In genomic region chrX:111445485-111445884, GRCh38 we compare ENCODE assay signal across 8 cellular contexts. TPM values are rescaled to one million over a fixed set of nuclear protein-coding genes. Genes with fewer than 3 reads are reported as not detected.
A peak's percentile ranks its signal among the peaks of the same experiment; 100 is the strongest.
DNase-seq lines count a peak whose midpoint lies in the region; ATAC-seq and TF ChIP-seq lines count a peak whose summit lies in the region.

No MANE protein-coding gene starts in this region.

- no peaks in the 10 kb centered on the region for H3F3A ChIP-seq in PC-9 (ENCODE audit: insufficient read depth, low read depth)

- H3K27ac Mint-ChIP-seq in progenitor cell of endocrine pancreas, result no peak overlapping the region

- no peak overlapping the region for H2AFZ ChIP-seq in PC-9

- no peaks in the 10 kb centered on the region for H4K20me1 ChIP-seq in PC-9 (ENCODE audit: insufficient read depth)

- no peak overlapping the region for H3K4me2 ChIP-seq in PC-9

- no peaks in the 10 kb centered on the region; the same call in 1 of the 2 replicates for H3K9me2 ChIP-seq in PC-9 (ENCODE audit: insufficient read depth)

- POLR2A ChIA-PET in PC-9 (lab: Charles Lee; ENCODE audit: unreplicated experiment), result no interaction called here

- no peaks in the 10 kb centered on the region for H3K79me2 ChIP-seq in PC-9 (ENCODE audit: low read depth)

- H3K4me1 ChIP-seq in PC-9 (replicated peaks; ENCODE audit: insufficient read depth) (no peaks in the 10 kb centered on the region), ovary (ENCODE audit: insufficient read depth) (no peaks in the 10 kb centered on the region)

- peak; percentile 41 for ATAC-seq in esophagus mucosa

- TF ChIP-seq POLR2A in ovary (IDR thresholded peaks at IDR 0.05), result no peak

- H3K36me3 ChIP-seq in PC-9 (ENCODE audit: low read depth), result no peaks in the 10 kb centered on the region
- H3K36me3 ChIP-seq in ovary, result no peaks in the 10 kb centered on the region

- peak; percentile 3 for DNase-seq in AG09309 (ENCODE audit: low read depth)
- peak; percentile 23 for DNase-seq in GM13977 (ENCODE audit: low spot score)
- DNase-seq in Jurkat, Clone E6-1 (ENCODE audit: low read depth, low spot score), result peak; percentile 27
- no peak for DNase-seq in PC-9
- no peak for DNase-seq in progenitor cell of endocrine pancreas (ENCODE audit: low spot score, unreplicated experiment)
- no peak for DNase-seq in activated naive CD4-positive, alpha-beta T cell treated with Interleukin-2 at 50 U/mL for 16 hours
- no peak for DNase-seq in ovary

- H3K9me3 Mint-ChIP-seq in progenitor cell of endocrine pancreas (ENCODE audit: low read depth), result no peaks in the 10 kb centered on the region

- TF ChIP-seq EP300 in ovary (IDR thresholded peaks at IDR 0.05), result no peak

- H3K36me3 Mint-ChIP-seq in progenitor cell of endocrine pancreas (ENCODE audit: insufficient read depth), result no peaks in the 10 kb centered on the region

- BruUV-seq in PC-9 (replicated peaks; lab: Mats Ljungman, UMichigan), result no TSS peak

- no peaks in the 10 kb centered on the region for H3K27me3 Mint-ChIP-seq in progenitor cell of endocrine pancreas

- peak; percentile 56 for TF ChIP-seq CTCF in AG09309 (IDR thresholded peaks at IDR 0.05; ENCODE audit: control insufficient read depth, insufficient read depth, low read depth, low read length, missing control alignments)
- TF ChIP-seq CTCF in GM13977 (IDR thresholded peaks at IDR 0.05; ENCODE audit: extremely low read depth, insufficient read depth, missing control alignments), result peak; percentile 61
- peak; percentile 65 for TF ChIP-seq CTCF in PC-9 (conservative IDR thresholded peaks at IDR 0.05)
- peak; percentile 79 for TF ChIP-seq CTCF in progenitor cell of endocrine pancreas (IDR thresholded peaks at IDR 0.05; ENCODE audit: unreplicated experiment)
- TF ChIP-seq CTCF in ovary (IDR thresholded peaks at IDR 0.05), result no peak

- no peak overlapping the region for H3K4me3 ChIP-seq in AG09309 (ENCODE audit: control insufficient read depth, low read depth, low read length)
- no peak overlapping the region for H3K4me3 ChIP-seq in Jurkat, Clone E6-1 (ENCODE audit: low read length)
- H3K4me3 ChIP-seq in PC-9, result no peak overlapping the region
- no peak overlapping the region for H3K4me3 ChIP-seq in ovary

- H3K4me1 Mint-ChIP-seq in progenitor cell of endocrine pancreas (ENCODE audit: low read depth), result peaks cover 16% of the 10 kb centered on the region

- H3K4me3 Mint-ChIP-seq in progenitor cell of endocrine pancreas (ENCODE audit: low read depth), result no peak overlapping the region

- H3K9me3 ChIP-seq in PC-9 (ENCODE audit: insufficient read depth, low read depth) (no peaks in the 10 kb centered on the region), ovary (no peaks in the 10 kb centered on the region)

- in situ Hi-C loops in GM13977 (cut with MboI; ENCODE audit: low pct_unique_long_range_greater_than_20kb, low sequenced_read_pairs, unreplicated experiment), result no loop called here

- 12 to 27% (median 15%) methylated on average over 3 of the region's 3 CpGs for WGBS in ovary, 3 donors

- H3K27ac ChIP-seq in PC-9, result no peak overlapping the region
- H3K27ac ChIP-seq in ovary, result no peak overlapping the region

- intact Hi-C loops in PC-9 (cut with micrococcal nuclease; ENCODE audit: unreplicated experiment), result loop anchor here (5.0 to 10.0 kb wide), 2 partner anchors 593 to 991 kb away; no protein-coding TSS in a partner anchor
- intact Hi-C loops in ovary (cut with DNase I), result no loop called here

- H3K27me3 ChIP-seq in PC-9 (ENCODE audit: insufficient read depth, low read depth) (no peaks in the 10 kb centered on the region), ovary (no peaks in the 10 kb centered on the region)

- CTCF ChIA-PET in PC-9 (lab: Charles Lee), result no interaction called here

RNA-seq across cellular contexts. Expression of gene DCX, which starts 33.5 kb away (rescaled TPM):
- not detected for polyA plus RNA-seq in Jurkat, Clone E6-1 (2012; ENCODE audit: insufficient read depth, insufficient read length)
- total RNA-seq in PC-9 (2021) (not detected in 2 replicates), esophagus mucosa (0.04 TPM), progenitor cell of endocrine pancreas (145 and 171 TPM in 2 replicates), ovary (under 1 TPM in 4 of 7 donors, not detected in 3; 0.02 to 0.22 (median 0.09) TPM)
- under 1 TPM; 0.04 to 0.13 TPM for polyA plus RNA-seq in ovary

Comparison
In these comparisons a context has a peak if more than half of its experiments do, and no peak if none do; other contexts are left out.
1. DNase-seq: peak in AG09309 (single experiment), GM13977 (single experiment) and Jurkat, Clone E6-1 (single experiment); none in PC-9 (0 of 2), progenitor cell of endocrine pancreas (single experiment), activated naive CD4-positive, alpha-beta T cell treated with Interleukin-2 at 50 U/mL for 16 hours (single experiment) and ovary (0 of 5).
2. CTCF ChIP-seq: peak in AG09309 (single experiment), GM13977 (single experiment), PC-9 (single experiment) and progenitor cell of endocrine pancreas (single experiment); none in ovary (0 of 3).
3. RNA of gene DCX, which starts 33.5 kb away (total RNA-seq): 145 to 171 TPM in progenitor cell of endocrine pancreas; 0.04 TPM in esophagus mucosa (single experiment), 0.02 to 0.22 TPM in ovary and not detected in PC-9; every median in the first group is over 100 times any median in the second.